ENCODE assay signal across 1 cellular context in genomic region chr12:17357396-17357795, GRCh38.
TF ChIP-seq lines count a peak whose summit lies in the region.

No MANE protein-coding gene starts in this region.

TF ChIP-seq in Ishikawa, 13 proteins besides CTCF, POLR2A, EP300 and RAD21 (continued from another document):
- no peak for TF ChIP-seq REST (IDR thresholded peaks at IDR 0.05; ENCODE audit: low read depth)
- no peak for TF ChIP-seq FOXM1 (IDR thresholded peaks at IDR 0.05; ENCODE audit: borderline replicate concordance, low read depth)
